Comparison of ENCODE assay signal across 25 cellular contexts in the genomic region with DNA sequence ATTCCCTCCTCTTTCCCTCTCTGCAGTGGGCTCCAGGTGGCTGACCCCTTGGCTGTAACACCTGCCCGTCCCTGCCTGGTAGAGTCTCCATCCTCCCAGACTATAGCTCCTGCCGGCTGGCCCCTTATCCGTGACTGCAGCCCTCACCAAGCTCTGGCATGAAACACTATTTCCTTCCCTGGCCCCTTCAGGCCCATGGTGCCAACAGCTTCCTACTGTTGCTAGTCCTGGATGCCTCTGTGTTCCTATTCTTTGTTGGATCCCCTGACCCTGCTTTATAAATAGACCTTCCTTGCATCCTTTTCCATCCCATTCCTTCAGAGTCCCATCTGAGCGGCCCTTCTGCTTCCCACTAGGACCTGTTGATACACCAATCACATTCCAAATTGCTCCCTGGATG.
"Had no signal": no experiment of that assay in that cellular context is flagged by ENCODE, and none has a peak within 500 bp of the region (broad histone marks: within the 10 kb centered on the region; RNA-seq: fewer than 3 reads in every experiment).

No MANE protein-coding gene starts in this region.

- H3K4me1 Mint-ChIP-seq: naive B cell; stimulated activated naive B cell treated with anti-CD40 and anti-IgM and Interleukin-4, amounts not matched to agents 10 μg/mL and 1 μg/mL and 100 μg/mL, for 72 hours had no signal

- H3K79me2 ChIP-seq: parathyroid adenoma had no signal

- H3K36me3 Mint-ChIP-seq: mesothelial cell of epicardium; naive B cell; natural killer cell treated with Interleukin-12 subunit alpha and Interleukin-12 subunit beta and Interleukin-15 and Interleukin-18, amount 100 ng/mL, for 72 hours; stimulated activated naive B cell treated with anti-CD40 and anti-IgM and Interleukin-4, amounts not matched to agents 10 μg/mL and 1 μg/mL and 100 μg/mL, for 72 hours had no signal

- H3K4me2 ChIP-seq: smooth muscle cell had no signal

- H3K36me3 ChIP-seq: right lobe of liver, stomach, thyroid gland, upper lobe of right lung had no signal

- H3K4me3 Mint-ChIP-seq: mesothelial cell of epicardium; naive B cell; natural killer cell treated with Interleukin-12 subunit alpha and Interleukin-12 subunit beta and Interleukin-15 and Interleukin-18, amount 100 ng/mL, for 72 hours; stimulated activated naive B cell treated with anti-CD40 and anti-IgM and Interleukin-4, amounts not matched to agents 10 μg/mL and 1 μg/mL and 100 μg/mL, for 72 hours had no signal

- H3K9me3 ChIP-seq: psoas muscle, right lobe of liver, stomach, testis, thyroid gland, upper lobe of right lung had no signal

- FAIRE-seq: keratinocyte, urothelium cell line had no signal

- H2AFZ ChIP-seq: parathyroid adenoma had no signal

- H3K27me3 ChIP-seq: right lobe of liver, stomach, testis, thyroid gland had no signal

- H3K27ac ChIP-seq: parathyroid adenoma, psoas muscle, right lobe of liver, stomach, testis, thyroid gland, upper lobe of right lung had no signal

- H3K4me1 ChIP-seq: parathyroid adenoma, psoas muscle, right lobe of liver, stomach, testis, thyroid gland, upper lobe of right lung had no signal

- H3K4me3 ChIP-seq: lung, psoas muscle, right lobe of liver, smooth muscle cell, stomach, testis, thyroid gland, upper lobe of right lung had no signal

- H3K27ac Mint-ChIP-seq: mesothelial cell of epicardium; naive B cell; natural killer cell treated with Interleukin-12 subunit alpha and Interleukin-12 subunit beta and Interleukin-15 and Interleukin-18, amount 100 ng/mL, for 72 hours; stimulated activated naive B cell treated with anti-CD40 and anti-IgM and Interleukin-4, amounts not matched to agents 10 μg/mL and 1 μg/mL and 100 μg/mL, for 72 hours had no signal

- ATAC-seq: left lobe of liver; psoas muscle; right lobe of liver; stimulated activated naive B cell treated with anti-CD40 and anti-IgM and Interleukin-4, amounts not matched to agents 10 μg/mL and 1 μg/mL and 100 μg/mL, for 72 hours; stimulated activated naive CD8-positive, alpha-beta T cell treated with anti-CD3 and anti-CD28 coated beads, Interleukin-15, Interleukin-2, amounts not matched to agents 100 U/mL and 50 U/mL, for 24 hours; upper lobe of right lung had no signal

- DNase-seq: hippocampal formation; kidney glomerular epithelial cell; left cardiac atrium; mesendoderm; naive B cell; nucleus accumbens; psoas muscle; right lobe of liver; stimulated activated CD4-positive, alpha-beta T cell treated with anti-CD3 and anti-CD28 coated beads, Interleukin-1b, Interleukin-23, amount 100 ng/mL, for 48 hours; stimulated activated CD4-positive, alpha-beta T cell treated with anti-CD3 and anti-CD28 coated beads, Interleukin-4, amount 100 ng/mL, for 1 hour; stimulated activated naive B cell treated with anti-CD40 and anti-IgM and Interleukin-4, amounts not matched to agents 10 μg/mL and 1 μg/mL and 100 μg/mL, for 72 hours; stimulated activated naive CD8-positive, alpha-beta T cell treated with anti-CD3 and anti-CD28 coated beads, Interleukin-15, Interleukin-2, amounts not matched to agents 100 U/mL and 50 U/mL, for 24 hours; stomach; testis; thyroid gland; trophoblast cell; upper lobe of right lung had no signal

- H3K9me3 Mint-ChIP-seq: mesothelial cell of epicardium; natural killer cell treated with Interleukin-12 subunit alpha and Interleukin-12 subunit beta and Interleukin-15 and Interleukin-18, amount 100 ng/mL, for 72 hours; stimulated activated naive B cell treated with anti-CD40 and anti-IgM and Interleukin-4, amounts not matched to agents 10 μg/mL and 1 μg/mL and 100 μg/mL, for 72 hours had no signal

- H3K9ac ChIP-seq: parathyroid adenoma had no signal
